Comparison of ENCODE assay signal across 2 cellular contexts in genomic region chr18:54787098-54787497, GRCh38.
TF ChIP-seq lines count a peak whose summit lies in the region.

No MANE protein-coding gene starts in this region.

TF ChIP-seq in SK-N-SH, 30 proteins besides CTCF, POLR2A, EP300 and RAD21 (continued from another document):
- TF ChIP-seq MAX (IDR thresholded peaks at IDR 0.05; ENCODE audit: low read depth) = no peak
- no peak for TF ChIP-seq TCF12 (IDR thresholded peaks at IDR 0.05)
- TF ChIP-seq NRF1 (IDR thresholded peaks at IDR 0.05; ENCODE audit: low read depth, low read length) = no peak
- no peak for TF ChIP-seq REST (IDR thresholded peaks at IDR 0.05; ENCODE audit: low read depth, low read length)
- no peak for TF ChIP-seq ZBTB33 (IDR thresholded peaks at IDR 0.05; ENCODE audit: borderline replicate concordance, low read depth)

TF ChIP-seq in SK-N-SH treated with all-trans-retinoic acid at 6 μM for 48 hours, 23 proteins besides CTCF, POLR2A, EP300 and RAD21 (continued from another document):
- no peak for TF ChIP-seq POU6F1 (CRISPR knock-in tag; IDR thresholded peaks at IDR 0.05; ENCODE audit: borderline replicate concordance, low read depth)
- no peak for TF ChIP-seq ESRRG (CRISPR knock-in tag; IDR thresholded peaks at IDR 0.05)
- TF ChIP-seq TCF4 (CRISPR knock-in tag; IDR thresholded peaks at IDR 0.05; ENCODE audit: borderline replicate concordance) = no peak
- no peak for TF ChIP-seq CSDC2 (CRISPR knock-in tag; IDR thresholded peaks at IDR 0.05)
- no peak for TF ChIP-seq PATZ1 (CRISPR knock-in tag; IDR thresholded peaks at IDR 0.05; ENCODE audit: borderline replicate concordance)
- no peak for TF ChIP-seq ARNTL (CRISPR knock-in tag; IDR thresholded peaks at IDR 0.05; ENCODE audit: borderline replicate concordance, low read depth)
- TF ChIP-seq GLIS3 (CRISPR knock-in tag; IDR thresholded peaks at IDR 0.05) = no peak
- no peak for TF ChIP-seq ISL1 (CRISPR knock-in tag; IDR thresholded peaks at IDR 0.05)
TF ChIP-seq in SK-N-SH treated with all-trans-retinoic acid at 6 μM for 48 hours: peak in this region for 0.
